13 cellular contexts compared by ENCODE assay signal in the genomic region with DNA sequence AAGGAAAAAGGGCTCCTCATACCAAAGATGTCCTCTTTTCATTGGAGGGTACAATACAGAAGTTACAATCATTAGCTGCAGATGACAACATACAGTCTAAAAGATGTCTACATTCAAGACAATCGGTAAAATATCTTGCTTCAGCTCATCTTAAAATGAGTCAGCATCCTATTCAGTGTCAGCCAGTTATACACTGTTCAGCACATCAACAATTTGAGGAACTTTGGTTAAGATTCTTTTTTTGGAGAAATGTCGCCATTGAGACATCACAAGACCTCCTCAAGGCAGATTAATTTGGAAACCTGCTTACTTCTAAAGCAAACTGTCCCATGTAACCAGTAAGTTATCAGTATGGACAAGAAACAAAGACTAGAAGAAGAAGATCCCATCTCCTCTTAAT.
"Had no signal": no experiment of that assay in that cellular context is flagged by ENCODE, and none has a peak within 500 bp of the region (broad histone marks: within the 10 kb centered on the region; RNA-seq: fewer than 3 reads in every experiment).

No MANE protein-coding gene starts in this region.

- DNase-seq: activated CD4-positive, alpha-beta memory T cell treated with anti-CD3 and anti-CD28 coated beads, Interleukin-2, amount 10 ng/mL, durations not matched to agents 7 days and 5 days; activated CD4-positive, alpha-beta T cell treated with anti-CD3 and anti-CD28 coated beads for 48 hours; activated CD4-positive, CD25-positive, alpha-beta regulatory T cell; activated CD8-positive, alpha-beta memory T cell treated with anti-CD3 and anti-CD28 coated beads, Interleukin-2, amount 10 ng/mL, durations not matched to agents 7 days and 5 days; dermis blood vessel endothelial cell; foreskin melanocyte; posterior cingulate gyrus; retina; stimulated activated CD4-positive, alpha-beta T cell treated with anti-CD3 and anti-CD28 coated beads, Interleukin-12 subunit alpha, Interleukin-12 subunit beta, amount 100 ng/mL, for 4 hours; stimulated activated CD4-positive, alpha-beta T cell treated with anti-CD3 and anti-CD28 coated beads, Interleukin-1b, Interleukin-23, amount 100 ng/mL, for 48 hours; stimulated activated CD8-positive, alpha-beta memory T cell treated with anti-CD3 and anti-CD28 coated beads, Interleukin-4, amount 100 ng/mL, for 48 hours; stimulated activated naive CD4-positive, alpha-beta T cell had no signal

- H3K27ac ChIP-seq: epithelial cell of prostate had no signal

- ATAC-seq: activated CD8-positive, alpha-beta memory T cell treated with anti-CD3 and anti-CD28 coated beads, Interleukin-2, amount 10 ng/mL, durations not matched to agents 7 days and 5 days had no signal
